24 cellular contexts compared by ENCODE assay signal in the genomic region with DNA sequence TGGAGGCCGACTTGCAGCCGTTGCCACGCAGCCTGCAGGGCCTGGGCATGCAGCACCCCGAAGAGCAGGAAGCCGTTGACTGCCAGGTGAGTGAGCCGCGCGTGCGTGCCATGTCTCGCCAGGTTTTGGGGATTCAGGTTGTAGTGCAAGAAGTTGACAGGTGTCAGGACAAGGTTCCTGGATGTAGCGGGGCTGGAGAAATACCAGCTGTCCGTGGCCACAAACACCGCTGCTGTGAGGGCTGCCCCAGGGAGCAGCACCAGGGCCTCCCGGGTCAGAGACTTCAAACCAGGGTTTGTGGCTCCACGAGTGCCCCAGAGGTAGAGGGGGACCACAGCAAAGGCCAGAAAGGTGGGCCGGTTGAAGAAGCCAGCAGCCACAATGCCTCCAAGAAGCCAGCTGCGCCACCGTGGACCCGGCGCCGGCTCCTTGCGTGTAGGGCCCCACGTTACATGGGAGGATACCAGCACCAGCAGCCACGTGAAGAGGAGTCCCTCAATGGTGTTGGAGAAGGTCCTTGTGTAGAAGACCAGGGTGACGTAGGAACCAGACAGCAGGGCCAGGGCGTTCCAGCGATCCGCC.
"Had no signal": no experiment of that assay in that cellular context is flagged by ENCODE, and none has a peak within 500 bp of the region (broad histone marks: within the 10 kb centered on the region; RNA-seq: fewer than 3 reads in every experiment).

No MANE protein-coding gene starts in this region.

- H3K27ac ChIP-seq: brain microvascular endothelial cell, cardiac muscle cell, KMS-11, PC-9 had no signal

- H3K27ac Mint-ChIP-seq: activated CD4-positive, alpha-beta memory T cell treated with anti-CD3 and anti-CD28 coated beads, Interleukin-2, amount 10 ng/mL, durations not matched to agents 7 days and 5 days; activated naive CD8-positive, alpha-beta T cell treated with anti-CD3 and anti-CD28 coated beads, Interleukin-2, amount 50 U/mL, for 24 hours; T-helper 17 cell had no signal

- H2AFZ ChIP-seq: PC-9 had no signal

- H3K27me3 ChIP-seq: brain microvascular endothelial cell had no signal

- ATAC-seq: activated naive CD8-positive, alpha-beta T cell treated with anti-CD3 and anti-CD28 coated beads, Interleukin-2, amount 50 U/mL, for 24 hours; activated T-cell treated with anti-CD3 and anti-CD28 coated beads, Interleukin-2, amount 50 U/mL, for 4 hours; T-helper 17 cell had no signal

- H3K9ac ChIP-seq: KMS-11 had no signal

- H3K9me3 Mint-ChIP-seq: activated CD4-positive, alpha-beta memory T cell treated with anti-CD3 and anti-CD28 coated beads, Interleukin-2, amount 10 ng/mL, durations not matched to agents 7 days and 5 days; activated naive CD4-positive, alpha-beta T cell treated with anti-CD3 and anti-CD28 coated beads, Interleukin-2, amount 50 U/mL, for 72 hours; activated naive CD8-positive, alpha-beta T cell treated with anti-CD3 and anti-CD28 coated beads, Interleukin-2, amount 50 U/mL, for 24 hours; activated T-cell treated with anti-CD3 and anti-CD28 coated beads, Interleukin-2, amount 50 U/mL, for 4 hours had no signal

- H3K36me3 ChIP-seq: cardiac muscle cell had no signal

- H3K4me3 Mint-ChIP-seq: activated CD4-positive, alpha-beta memory T cell treated with anti-CD3 and anti-CD28 coated beads, Interleukin-2, amount 10 ng/mL, durations not matched to agents 7 days and 5 days; activated naive CD8-positive, alpha-beta T cell treated with anti-CD3 and anti-CD28 coated beads, Interleukin-2, amount 50 U/mL, for 24 hours; activated T-cell treated with anti-CD3 and anti-CD28 coated beads, Interleukin-2, amount 50 U/mL, for 4 hours; T-helper 17 cell had no signal

- H3K27me3 Mint-ChIP-seq: activated CD4-positive, alpha-beta memory T cell treated with anti-CD3 and anti-CD28 coated beads, Interleukin-2, amount 10 ng/mL, durations not matched to agents 7 days and 5 days; activated naive CD8-positive, alpha-beta T cell treated with anti-CD3 and anti-CD28 coated beads, Interleukin-2, amount 50 U/mL, for 24 hours; T-helper 17 cell had no signal

- H3K4me2 ChIP-seq: KMS-11, PC-9 had no signal

- H3K4me3 ChIP-seq: cardiac muscle cell, PC-9 had no signal

- DNase-seq: activated CD4-positive, alpha-beta memory T cell treated with anti-CD3 and anti-CD28 coated beads, Interleukin-2, amount 10 ng/mL, durations not matched to agents 7 days and 5 days; activated CD4-positive, alpha-beta T cell treated with anti-CD3 and anti-CD28 coated beads, Interleukin-2, amount 50 U/mL, for 1 hour; activated CD4-positive, CD25-positive, alpha-beta regulatory T cell; activated effector memory CD4-positive, alpha-beta T cell treated with anti-CD3 and anti-CD28 coated beads, Interleukin-2, amount 50 U/mL, for 16 hours; activated naive CD4-positive, alpha-beta T cell treated with Interleukin-2 at 50 U/mL for 16 hours; activated naive CD8-positive, alpha-beta T cell treated with anti-CD3 and anti-CD28 coated beads, Interleukin-2, amount 50 U/mL, for 24 hours; activated T-cell treated with anti-CD3 and anti-CD28 coated beads, Interleukin-2, amount 50 U/mL, for 4 hours; amniotic stem cell; brain microvascular endothelial cell; NCI-H1092; NCI-H1417; NCI-H1930; NCI-H2171; NCI-H2227 treated with DMSO at 0.1 percent for 48 hours; NCI-H446 treated with DMSO at 0.1 percent for 48 hours; NCI-H524 treated with DMSO at 0.1 percent for 48 hours; NCI-H748 treated with DMSO at 0.1 percent for 48 hours; PC-9; SIG-M5; T-helper 17 cell; T-helper 9 cell had no signal
